26 cellular contexts compared by ENCODE assay signal in genomic region chr2:29073913-29074312, GRCh38. TPM values are rescaled to one million over a fixed set of nuclear protein-coding genes. Genes with fewer than 3 reads are reported as not detected.
DNase-seq lines count a peak whose midpoint lies in the region; ATAC-seq and TF ChIP-seq lines count a peak whose summit lies in the region.
"Had no signal": no experiment of that assay in that cellular context is flagged by ENCODE, and none has a peak within 500 bp of the region (broad histone marks: within the 10 kb centered on the region; RNA-seq: fewer than 3 reads in every experiment).

No MANE protein-coding gene starts in this region.

- ATAC-seq in GM19438 (IDR thresholded peaks at IDR 0.05; ENCODE audit: low read depth, unreplicated experiment): peak; percentile 89
- ATAC-seq: CD8-positive, alpha-beta T cell; left colon; natural killer cell; stimulated activated effector memory CD8-positive, alpha-beta T cell treated with anti-CD3 and anti-CD28 coated beads, Interleukin-12 subunit alpha, Interleukin-12 subunit beta, amount 100 ng/mL, for 72 hours; WTC11 had no signal

- H3K27ac ChIP-seq in cingulate gyrus (ENCODE audit: low read depth, low read length) (peak overlapping the region; percentile 13), neural progenitor cell (no peak overlapping the region)
- H3K27ac ChIP-seq: adrenal gland, suprapubic skin had no signal

- H3K27me3 ChIP-seq in neural progenitor cell: no peaks in the 10 kb centered on the region
- H3K27me3 ChIP-seq: adrenal gland, suprapubic skin had no signal

- H3K27me3 Mint-ChIP-seq in neural progenitor cell (ENCODE audit: insufficient read depth, low read depth): peaks cover 8% of the 10 kb centered on the region

- H3K9me3 ChIP-seq in neural progenitor cell (ENCODE audit: low read depth): no peaks in the 10 kb centered on the region
- H3K9me3 ChIP-seq: adrenal gland, suprapubic skin had no signal

- no peaks in the 10 kb centered on the region for H3K36me3 Mint-ChIP-seq in neural progenitor cell
- H3K36me3 Mint-ChIP-seq: CD8-positive, alpha-beta T cell; natural killer cell; stimulated activated effector memory CD8-positive, alpha-beta T cell treated with anti-CD3 and anti-CD28 coated beads, Interleukin-12 subunit alpha, Interleukin-12 subunit beta, amount 100 ng/mL, for 72 hours; WTC11 had no signal

- peak; percentile 59 for DNase-seq in GM12865 (ENCODE audit: low read depth)
- no peak for DNase-seq in neural progenitor cell (ENCODE audit: low spot score)
- DNase-seq in KBM-7: no peak
- DNase-seq in NAMALWA (ENCODE audit: low spot score): no peak
- no peak for DNase-seq in mucosa of gallbladder (ENCODE audit: low spot score)
- DNase-seq: activated CD4-positive, alpha-beta T cell treated with anti-CD3 and anti-CD28 coated beads, Interleukin-2, amount 50 U/mL, for 4 hours; activated T-cell treated with anti-CD3 and anti-CD28 coated beads, Interleukin-2, amount 50 U/mL, for 1 hour; CD8-positive, alpha-beta T cell; DMS153; GOT3; Kasumi-1; left colon; mesendoderm; natural killer cell; NCI-H1105 treated with DMSO at 0.1 percent for 48 hours; NCI-H2081; posterior cingulate gyrus had no signal

- H2AFZ ChIP-seq in neural progenitor cell (replicated peaks): no peak overlapping the region

- H3K36me3 ChIP-seq in neural progenitor cell: no peaks in the 10 kb centered on the region
- H3K36me3 ChIP-seq: adrenal gland, suprapubic skin had no signal

- no peak overlapping the region for H3K4me2 ChIP-seq in neural progenitor cell

- H3K79me2 ChIP-seq in neural progenitor cell (ENCODE audit: low read depth): no peaks in the 10 kb centered on the region

- no peak overlapping the region for H3K9ac ChIP-seq in neural progenitor cell

- H3K4me3 ChIP-seq in GM12865 (ENCODE audit: low read depth, low read length) (no peak overlapping the region), neural progenitor cell (no peak overlapping the region)
- H3K4me3 ChIP-seq: adrenal gland, suprapubic skin had no signal

- peaks cover 60% of the 10 kb centered on the region for H3K4me1 Mint-ChIP-seq in neural progenitor cell
- H3K4me1 Mint-ChIP-seq: natural killer cell; stimulated activated effector memory CD8-positive, alpha-beta T cell treated with anti-CD3 and anti-CD28 coated beads, Interleukin-12 subunit alpha, Interleukin-12 subunit beta, amount 100 ng/mL, for 72 hours; WTC11 had no signal

- in situ Hi-C loops in KBM-7 (cut with MboI; ENCODE audit: low pct_unique_long_range_greater_than_20kb, low sequenced_read_pairs): no loop called here

- peaks cover 7% of the 10 kb centered on the region for H3K9me3 Mint-ChIP-seq in neural progenitor cell
- H3K9me3 Mint-ChIP-seq: natural killer cell; stimulated activated effector memory CD8-positive, alpha-beta T cell treated with anti-CD3 and anti-CD28 coated beads, Interleukin-12 subunit alpha, Interleukin-12 subunit beta, amount 100 ng/mL, for 72 hours had no signal

- no peak for TF ChIP-seq CTCF in GM12865 (IDR thresholded peaks at IDR 0.05; ENCODE audit: insufficient read depth, low read depth, low read length, missing control alignments)
- TF ChIP-seq CTCF in neural progenitor cell (IDR thresholded peaks at IDR 0.05): no peak

- peaks cover 29% of the 10 kb centered on the region for H3K4me1 ChIP-seq in neural progenitor cell
- H3K4me1 ChIP-seq: adrenal gland, suprapubic skin had no signal

- no peak overlapping the region for H3K4me3 Mint-ChIP-seq in neural progenitor cell
- H3K4me3 Mint-ChIP-seq: CD8-positive, alpha-beta T cell; natural killer cell; stimulated activated effector memory CD8-positive, alpha-beta T cell treated with anti-CD3 and anti-CD28 coated beads, Interleukin-12 subunit alpha, Interleukin-12 subunit beta, amount 100 ng/mL, for 72 hours; WTC11 had no signal

- no peaks in the 10 kb centered on the region for H4K20me1 ChIP-seq in neural progenitor cell (ENCODE audit: low read depth)

- peak overlapping the region; percentile 16 for H3K27ac Mint-ChIP-seq in neural progenitor cell
- H3K27ac Mint-ChIP-seq: CD8-positive, alpha-beta T cell; natural killer cell; stimulated activated effector memory CD8-positive, alpha-beta T cell treated with anti-CD3 and anti-CD28 coated beads, Interleukin-12 subunit alpha, Interleukin-12 subunit beta, amount 100 ng/mL, for 72 hours; WTC11 had no signal

- no peaks in the 10 kb centered on the region for H3F3A ChIP-seq in neural progenitor cell (ENCODE audit: low read depth)

RNA-seq across cellular contexts. Expression of gene PCARE, which starts 0.4 kb away (rescaled TPM):
- total RNA-seq in neural progenitor cell (ENCODE audit: low replicate concordance) (not detected in 2 replicates), mucosa of gallbladder (not detected)
- total RNA-seq: CD8-positive, alpha-beta T cell; G401; left colon; natural killer cell; NCI-H460; RPMI7951; WTC11 had no signal

RNA-seq across cellular contexts. Expression of gene CLIP4, which starts 41.3 kb away (rescaled TPM):
- total RNA-seq in neural progenitor cell (ENCODE audit: low replicate concordance) (1.5 and 2.1 TPM in 2 replicates), mucosa of gallbladder (37.2 TPM)

Comparison
In these comparisons a context has a peak if more than half of its experiments do, and no peak if none do; other contexts are left out.
1. RNA of gene CLIP4, which starts 41.3 kb away (total RNA-seq): 37.2 TPM in mucosa of gallbladder (single experiment); 1.5 to 2.1 TPM in neural progenitor cell; every median in the first group is over 10 times any median in the second.